24 cellular contexts compared by ENCODE assay signal in genomic region chr5:40780199-40780598, GRCh38. TPM values are rescaled to one million over a fixed set of nuclear protein-coding genes. Genes with fewer than 3 reads are reported as not detected.
A peak's percentile ranks its signal among the peaks of the same experiment; 100 is the strongest.
DNase-seq lines count a peak whose midpoint lies in the region; ATAC-seq and TF ChIP-seq lines count a peak whose summit lies in the region.
"Had no signal": no experiment of that assay in that cellular context is flagged by ENCODE, and none has a peak within 500 bp of the region (broad histone marks: within the 10 kb centered on the region; RNA-seq: fewer than 3 reads in every experiment).

No MANE protein-coding gene starts in this region.

- intact Hi-C loops in A673 (cut with micrococcal nuclease; ENCODE audit: unreplicated experiment), result no loop called here
- intact Hi-C loops in PC-3 (cut with micrococcal nuclease), result no loop called here
- intact Hi-C loops in activated T-helper 1 cell treated with anti-CD3 and anti-CD28 coated beads, Interleukin-12 subunit alpha, Interleukin-12 subunit beta, Interleukin-2, Interleukin-4 antibody, amounts not matched to agents 30 ng/mL and 10 ng/mL and 1 ng/mL, durations not matched to agents 14 hours and 24 hours and 36 hours (cut with micrococcal nuclease), result no loop called here

- H3K9me2 ChIP-seq in PC-3 (replicated peaks; ENCODE audit: low read length), result no peaks in the 10 kb centered on the region

- peaks cover 78% of the 10 kb centered on the region for H3K79me2 ChIP-seq in PC-3 (ENCODE audit: low read length)
- H3K79me2 ChIP-seq in osteoblast (ENCODE audit: insufficient read depth, low read length), result peaks cover 89% of the 10 kb centered on the region

- H3F3A ChIP-seq in PC-3 (ENCODE audit: low read length, unreplicated experiment), result peaks cover 10% of the 10 kb centered on the region

- no peak overlapping the region for H2AFZ ChIP-seq in PC-3 (ENCODE audit: low read length)
- H2AFZ ChIP-seq in osteoblast (ENCODE audit: low read length), result no peak overlapping the region

- POLR2A ChIA-PET in A673 (lab: Charles Lee; ENCODE audit: low non-redundant PET), result interaction anchor here (0.6 kb wide), 1 partner anchor 570 kb away, joined by 3 read pairs; no protein-coding TSS in a partner anchor
- POLR2A ChIA-PET in PC-3 (lab: Charles Lee; ENCODE audit: unreplicated experiment), result no interaction called here

- BruUV-seq in A673 (replicated peaks; lab: Mats Ljungman, UMichigan), result no TSS peak
- BruUV-seq in PC-3 (replicated peaks; lab: Mats Ljungman, UMichigan), result no TSS peak

- H3K27ac Mint-ChIP-seq in activated T-helper 1 cell treated with anti-CD3 and anti-CD28 coated beads, Interleukin-12 subunit alpha, Interleukin-12 subunit beta, Interleukin-2, Interleukin-4 antibody, amounts not matched to agents 30 ng/mL and 10 ng/mL and 1 ng/mL, durations not matched to agents 14 hours and 24 hours and 36 hours, result no peak overlapping the region
- H3K27ac Mint-ChIP-seq: CD14-positive monocyte, IgD-negative memory B cell had no signal

- H3K9ac ChIP-seq in PC-3 (ENCODE audit: low read length), result no peak overlapping the region

- CTCF ChIA-PET in A673 (lab: Charles Lee) (no interaction called here), PC-3 (lab: Charles Lee) (no interaction called here)

- no peak overlapping the region for H3K4me3 Mint-ChIP-seq in activated T-helper 1 cell treated with anti-CD3 and anti-CD28 coated beads, Interleukin-12 subunit alpha, Interleukin-12 subunit beta, Interleukin-2, Interleukin-4 antibody, amounts not matched to agents 30 ng/mL and 10 ng/mL and 1 ng/mL, durations not matched to agents 14 hours and 24 hours and 36 hours
- H3K4me3 Mint-ChIP-seq: CD14-positive monocyte, IgD-negative memory B cell had no signal

- H3K36me3 Mint-ChIP-seq in activated T-helper 1 cell treated with anti-CD3 and anti-CD28 coated beads, Interleukin-12 subunit alpha, Interleukin-12 subunit beta, Interleukin-2, Interleukin-4 antibody, amounts not matched to agents 30 ng/mL and 10 ng/mL and 1 ng/mL, durations not matched to agents 14 hours and 24 hours and 36 hours (ENCODE audit: low read depth), result peaks cover 14% of the 10 kb centered on the region
- H3K36me3 Mint-ChIP-seq: IgD-negative memory B cell had no signal

- H3K36me3 ChIP-seq in A673 (ENCODE audit: insufficient read depth, low read length, poor library complexity, severe bottlenecking), result peaks cover 17% of the 10 kb centered on the region
- H3K36me3 ChIP-seq in PC-3 (ENCODE audit: low read depth, low read length), result peaks cover 9% of the 10 kb centered on the region; the same call in 1 of the 2 replicates
- H3K36me3 ChIP-seq in osteoblast (ENCODE audit: insufficient read depth, low read length), result peaks cover 16% of the 10 kb centered on the region

- H3K27me3 ChIP-seq in A673 (replicated peaks; ENCODE audit: insufficient read depth, low read depth, low read length, poor library complexity) (no peaks in the 10 kb centered on the region), PC-3 (ENCODE audit: low read length) (no peaks in the 10 kb centered on the region), osteoblast (ENCODE audit: insufficient read depth, low read length) (no peaks in the 10 kb centered on the region)
- H3K27me3 ChIP-seq: BE2C had no signal

- no peaks in the 10 kb centered on the region for H3K9me3 ChIP-seq in A673 (ENCODE audit: low read depth, low read length, poor library complexity, severe bottlenecking)
- no peaks in the 10 kb centered on the region for H3K9me3 ChIP-seq in PC-3 (ENCODE audit: low read length)
- no peaks in the 10 kb centered on the region for H3K9me3 ChIP-seq in osteoblast (ENCODE audit: low read depth, low read length)
- H3K9me3 ChIP-seq: BE2C had no signal

- H4K20me1 ChIP-seq in PC-3 (ENCODE audit: low read length) (peaks cover 47% of the 10 kb centered on the region), osteoblast (ENCODE audit: insufficient read depth, low read length) (peaks cover 47% of the 10 kb centered on the region)

- DNase-seq in A673 (ENCODE audit: low spot score), result no peak
- peak; percentile 45 for DNase-seq in PC-3
- DNase-seq in fibroblast of mammary gland (ENCODE audit: low read depth), result peak; percentile 18
- DNase-seq in osteoblast (ENCODE audit: insufficient read length, low spot score, missing footprints), result no peak
- DNase-seq in AG08395 (ENCODE audit: low spot score), result no peak
- no peak for DNase-seq in activated T-helper 1 cell treated with anti-CD3 and anti-CD28 coated beads, Interleukin-12 subunit alpha, Interleukin-12 subunit beta, Interleukin-2, Interleukin-4 antibody, amounts not matched to agents 30 ng/mL and 10 ng/mL and 1 ng/mL, durations not matched to agents 14 hours and 24 hours and 36 hours (ENCODE audit: low spot score)
- DNase-seq: BE2C; CD8-positive, alpha-beta memory T cell; DMS 273 treated with DMSO at 0.1 percent for 48 hours; DND-41; H7; NCI-H1092; NCI-H1417 treated with DMSO at 0.1 percent for 48 hours; NCI-H1694 treated with DMSO at 0.1 percent for 48 hours; NCI-H2081; NCI-H2227 treated with DMSO at 0.1 percent for 48 hours; NCI-H526 treated with DMSO at 0.1 percent for 48 hours; SIG-M5 had no signal

- TF ChIP-seq CTCF in A673 (conservative IDR thresholded peaks at IDR 0.05; ENCODE audit: low read depth, low read length), result no peak
- TF ChIP-seq CTCF in PC-3 (conservative IDR thresholded peaks at IDR 0.05; ENCODE audit: low read depth, low read length), result no peak
- no peak for TF ChIP-seq CTCF in fibroblast of mammary gland (conservative IDR thresholded peaks at IDR 0.05; ENCODE audit: control insufficient read depth, insufficient read depth, low read depth, low read length)
- TF ChIP-seq CTCF in osteoblast (IDR thresholded peaks at IDR 0.05; ENCODE audit: extremely low read depth, low read depth, low read length), result no peak

- H3K4me3 ChIP-seq in A673 (ENCODE audit: low read depth, low read length, poor library complexity, severe bottlenecking), result no peak overlapping the region
- no peak overlapping the region for H3K4me3 ChIP-seq in PC-3 (ENCODE audit: low read length)
- H3K4me3 ChIP-seq in fibroblast of mammary gland (ENCODE audit: control insufficient read depth, low read depth, low read length), result no peak overlapping the region
- H3K4me3 ChIP-seq in osteoblast (ENCODE audit: insufficient read depth, low read length), result no peak overlapping the region
- H3K4me3 ChIP-seq: SK-N-MC had no signal

- no peaks in the 10 kb centered on the region for H3K9me3 Mint-ChIP-seq in activated T-helper 1 cell treated with anti-CD3 and anti-CD28 coated beads, Interleukin-12 subunit alpha, Interleukin-12 subunit beta, Interleukin-2, Interleukin-4 antibody, amounts not matched to agents 30 ng/mL and 10 ng/mL and 1 ng/mL, durations not matched to agents 14 hours and 24 hours and 36 hours
- H3K9me3 Mint-ChIP-seq: CD14-positive monocyte; CD8-positive, alpha-beta memory T cell; IgD-negative memory B cell had no signal

- H3K27me3 Mint-ChIP-seq in activated T-helper 1 cell treated with anti-CD3 and anti-CD28 coated beads, Interleukin-12 subunit alpha, Interleukin-12 subunit beta, Interleukin-2, Interleukin-4 antibody, amounts not matched to agents 30 ng/mL and 10 ng/mL and 1 ng/mL, durations not matched to agents 14 hours and 24 hours and 36 hours (ENCODE audit: insufficient read depth), result no peaks in the 10 kb centered on the region
- H3K27me3 Mint-ChIP-seq: CD8-positive, alpha-beta memory T cell; IgD-negative memory B cell had no signal

- no peak overlapping the region for H3K4me2 ChIP-seq in PC-3 (ENCODE audit: low read length)
- H3K4me2 ChIP-seq in osteoblast (ENCODE audit: insufficient read depth, low read length), result no peak overlapping the region

- ATAC-seq in PC-3, result no peak
- no peak for ATAC-seq in HG02798 (IDR thresholded peaks at IDR 0.05; ENCODE audit: poor library complexity, unreplicated experiment)
- no peak for ATAC-seq in HG03521 (IDR thresholded peaks at IDR 0.05; ENCODE audit: unreplicated experiment)
- ATAC-seq: Panc1 had no signal

- peaks cover 43% of the 10 kb centered on the region for H3K4me1 Mint-ChIP-seq in activated T-helper 1 cell treated with anti-CD3 and anti-CD28 coated beads, Interleukin-12 subunit alpha, Interleukin-12 subunit beta, Interleukin-2, Interleukin-4 antibody, amounts not matched to agents 30 ng/mL and 10 ng/mL and 1 ng/mL, durations not matched to agents 14 hours and 24 hours and 36 hours (ENCODE audit: low read depth)

- H3K27ac ChIP-seq in A673 (ENCODE audit: low read depth, low read length, poor library complexity, severe bottlenecking) (peak overlapping the region; percentile 41), PC-3 (ENCODE audit: low read length) (no peak overlapping the region), osteoblast (ENCODE audit: low read depth, low read length) (peak overlapping the region; percentile 4)
- H3K27ac ChIP-seq: SK-N-MC had no signal

- H3K4me1 ChIP-seq in A673 (ENCODE audit: insufficient read depth, low read length, poor library complexity, severe bottlenecking) (peaks cover 26% of the 10 kb centered on the region), PC-3 (ENCODE audit: insufficient read depth, low read length) (peaks cover 29% of the 10 kb centered on the region), osteoblast (ENCODE audit: insufficient read depth, low read length) (peaks cover 16% of the 10 kb centered on the region)
- H3K4me1 ChIP-seq: BE2C had no signal

RNA-seq across cellular contexts. Expression of gene PRKAA1, which starts 18.0 kb away (rescaled TPM):
- 114 TPM in 2 replicates for total RNA-seq in A673 (2021)
- 84.5 and 86.0 TPM in 2 replicates for total RNA-seq in PC-3 (2014; rRNA removed)
- total RNA-seq in osteoblast, result 95.5 and 110 TPM in 2 replicates
- total RNA-seq in activated T-helper 1 cell treated with anti-CD3 and anti-CD28 coated beads, Interleukin-12 subunit alpha, Interleukin-12 subunit beta, Interleukin-2, Interleukin-4 antibody, amounts not matched to agents 30 ng/mL and 10 ng/mL and 1 ng/mL, durations not matched to agents 14 hours and 24 hours and 36 hours, result 56.6 and 59.0 TPM in 2 replicates

RNA-seq across cellular contexts. Expression of gene TTC33, which starts 24.4 kb away (rescaled TPM):
- 17.0 and 19.1 TPM in 2 replicates for total RNA-seq in A673 (2021)
- 9.0 and 11.6 TPM in 2 replicates for total RNA-seq in PC-3 (2014; rRNA removed)
- total RNA-seq in osteoblast, result 13.8 and 14.5 TPM in 2 replicates
- total RNA-seq in activated T-helper 1 cell treated with anti-CD3 and anti-CD28 coated beads, Interleukin-12 subunit alpha, Interleukin-12 subunit beta, Interleukin-2, Interleukin-4 antibody, amounts not matched to agents 30 ng/mL and 10 ng/mL and 1 ng/mL, durations not matched to agents 14 hours and 24 hours and 36 hours, result 23.4 and 24.6 TPM in 2 replicates

RNA-seq across cellular contexts. Expression of gene RPL37, which starts 54.8 kb away (rescaled TPM):
- 1,502 and 1,533 TPM in 2 replicates for total RNA-seq in A673 (2021)
- total RNA-seq in PC-3 (2014; rRNA removed), result 2,333 and 2,823 TPM in 2 replicates
- total RNA-seq in osteoblast, result 220 and 385 TPM in 2 replicates
- 1,451 and 1,473 TPM in 2 replicates for total RNA-seq in activated T-helper 1 cell treated with anti-CD3 and anti-CD28 coated beads, Interleukin-12 subunit alpha, Interleukin-12 subunit beta, Interleukin-2, Interleukin-4 antibody, amounts not matched to agents 30 ng/mL and 10 ng/mL and 1 ng/mL, durations not matched to agents 14 hours and 24 hours and 36 hours

Comparison
In these comparisons a context has a peak if more than half of its experiments do, and no peak if none do; other contexts are left out.
1. DNase-seq: peak in PC-3 (single experiment) and fibroblast of mammary gland (single experiment); none in A673 (single experiment), osteoblast (single experiment), AG08395 (single experiment) and activated T-helper 1 cell treated with anti-CD3 and anti-CD28 coated beads, Interleukin-12 subunit alpha, Interleukin-12 subunit beta, Interleukin-2, Interleukin-4 antibody, amounts not matched to agents 30 ng/mL and 10 ng/mL and 1 ng/mL, durations not matched to agents 14 hours and 24 hours and 36 hours (single experiment).